ENCODE assay signal across 8 cellular contexts in the genomic region with DNA sequence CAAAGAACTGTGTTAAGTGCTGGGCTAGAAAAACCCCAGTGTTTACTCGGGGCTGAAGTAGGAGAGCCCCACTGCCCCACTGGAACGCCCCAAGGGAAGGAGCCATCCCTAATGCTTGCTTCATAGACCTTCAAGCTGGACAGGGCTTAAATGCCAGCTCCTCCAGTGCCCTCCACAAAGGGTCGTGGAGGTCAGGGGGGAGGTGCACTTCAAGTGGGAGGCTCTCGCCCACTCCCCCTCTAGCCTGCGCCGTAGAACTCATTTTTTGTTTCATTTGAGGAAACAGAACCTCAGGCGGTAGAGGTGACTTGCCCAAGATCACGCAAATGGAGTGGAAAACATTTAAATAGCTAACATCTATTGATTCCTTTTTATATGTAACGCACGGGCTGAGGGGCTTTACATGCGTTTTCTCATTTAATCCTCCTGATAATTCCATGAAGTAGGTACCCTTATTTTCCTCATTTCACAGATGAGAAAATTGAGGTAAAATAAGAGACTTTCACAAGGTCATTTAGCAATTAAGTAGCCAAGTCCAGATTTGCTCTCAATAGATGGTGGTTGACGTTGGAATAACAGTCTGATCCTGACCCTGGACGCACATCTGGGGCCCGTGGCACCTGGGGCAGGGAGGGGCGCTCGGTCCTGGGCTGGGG. TPM values are rescaled to one million over a fixed set of nuclear protein-coding genes. Genes with fewer than 3 reads are reported as not detected.
DNase-seq lines count a peak whose midpoint lies in the region; ATAC-seq, FAIRE-seq and TF ChIP-seq lines count a peak whose summit lies in the region.

No MANE protein-coding gene starts in this region.

- RAD21 ChIA-PET in HCT116 (lab: Charles Lee; ENCODE audit: low non-redundant PET in 1 of 2, low total read pairs in 2 of 2, uncharacterized antibody in 2 of 2, unreplicated experiment in 2 of 2) = no interaction called here
- RAD21 ChIA-PET in GM12878 (lab: Charles Lee; ENCODE audit: unreplicated experiment) = interaction anchor here (0.8 to 1.8 kb wide), 5 partner anchors 25 to 349 kb away, joined by 3 to 8 read pairs (median 3); no protein-coding TSS in a partner anchor

- TF ChIP-seq EP300 in GM12878 (IDR thresholded peaks at IDR 0.05; ENCODE audit: borderline replicate concordance in 1 of 2, control insufficient read depth in 1 of 2, low read depth in 2 of 2, low read length in 2 of 2) = no peak

- H2AFZ ChIP-seq in HCT116 (ENCODE audit: low read depth, low read length, poor library complexity, severe bottlenecking) = peak overlapping the region; percentile 78
- H2AFZ ChIP-seq in GM12878 (ENCODE audit: control insufficient read depth, low read depth, low read length) = peak overlapping the region; percentile 97

- ATAC-seq in HCT116 (no peak), GM12878 (peak; percentile 58), GM21786 (IDR thresholded peaks at IDR 0.05; ENCODE audit: unreplicated experiment) (no peak), GM18519 (IDR thresholded peaks at IDR 0.05; ENCODE audit: low FRiP score, unreplicated experiment) (no peak), HG02981 (IDR thresholded peaks at IDR 0.05; ENCODE audit: unreplicated experiment) (no peak)

- POLR2A ChIA-PET in A673 (lab: Charles Lee; ENCODE audit: low non-redundant PET) = no interaction called here
- POLR2A ChIA-PET in HCT116 (lab: Charles Lee) = interaction anchor here (0.7 kb wide), 1 partner anchor 37 kb away, joined by 3 read pairs; no protein-coding TSS in a partner anchor
- POLR2A ChIA-PET in GM12878 (lab: Charles Lee) = interaction anchor here (0.5 to 1.8 kb wide), 6 partner anchors 23 to 592 kb away, joined by 3 to 10 read pairs (median 3); no protein-coding TSS in a partner anchor

- H3K4me1 ChIP-seq in A673 (ENCODE audit: insufficient read depth, low read length, poor library complexity, severe bottlenecking) = peaks cover 4% of the 10 kb centered on the region
- peaks cover 5 to 25% of the 10 kb centered on the region in 2 experiments; a peak in 3 of 4 replicates for H3K4me1 ChIP-seq in HCT116 (ENCODE audit: control insufficient read depth in 1 of 2, insufficient read depth in 2 of 2, low read length in 2 of 2)
- H3K4me1 ChIP-seq in GM12878 (ENCODE audit: control insufficient read depth, insufficient read depth, low read length) = peaks cover 14% of the 10 kb centered on the region
- H3K4me1 ChIP-seq in mesodermal cell (ENCODE audit: control insufficient read depth, insufficient read depth, low read length, poor library complexity, severe bottlenecking) = no peaks in the 10 kb centered on the region

- H4K20me1 ChIP-seq in HCT116 (ENCODE audit: insufficient read depth) = peaks cover 3% of the 10 kb centered on the region; the same call in 1 of the 2 replicates
- no peaks in the 10 kb centered on the region for H4K20me1 ChIP-seq in GM12878 (ENCODE audit: control insufficient read depth, insufficient read depth)

- H3K4me2 ChIP-seq in HCT116 (ENCODE audit: low read length) (peak overlapping the region; percentile 90), GM12878 (ENCODE audit: control insufficient read depth, insufficient read depth) (peak overlapping the region; percentile 98)

- peaks cover 5% of the 10 kb centered on the region for H3K27me3 ChIP-seq in A673 (replicated peaks; ENCODE audit: insufficient read depth, low read depth, low read length, poor library complexity)
- no peaks in the 10 kb centered on the region for H3K27me3 ChIP-seq in HCT116 (ENCODE audit: insufficient read depth, low read length)
- no peaks in the 10 kb centered on the region for H3K27me3 ChIP-seq in GM12878 (replicated peaks in 1 of 2; ENCODE audit: control insufficient read depth in 2 of 2, insufficient read depth in 2 of 2, low read length in 1 of 2)

- CTCF ChIA-PET in A673 (lab: Charles Lee) (no interaction called here), HCT116 (lab: Charles Lee) (interaction anchor here (0.6 kb wide), 2 partner anchors 40 to 124 kb away, joined by 3 to 4 read pairs; no protein-coding TSS in a partner anchor), GM12878 (lab: Yijun Ruan, JAX) (interaction anchor here (0.8 to 2.2 kb wide), 5 partner anchors 11 to 144 kb away, joined by 3 to 13 read pairs (median 7); no protein-coding TSS in a partner anchor)

- SMC1A ChIA-PET in GM12878 (lab: Charles Lee; ENCODE audit: uncharacterized antibody, unreplicated experiment) = interaction anchor here (0.5 to 1.4 kb wide), 8 partner anchors 11 to 718 kb away, joined by 3 to 8 read pairs (median 4); no protein-coding TSS in a partner anchor

- H3K9me3 ChIP-seq in A673 (ENCODE audit: low read depth, low read length, poor library complexity, severe bottlenecking) (no peaks in the 10 kb centered on the region), HCT116 (ENCODE audit: control insufficient read depth in 1 of 2, insufficient read depth in 1 of 2, low read depth in 1 of 2, low read length in 2 of 2) (no peaks in the 10 kb centered on the region), GM12878 (replicated peaks; ENCODE audit: control insufficient read depth, insufficient read depth, low read length) (no peaks in the 10 kb centered on the region; the same call in 2 of the 3 replicates), mesodermal cell (ENCODE audit: control insufficient read depth, low read length) (no peaks in the 10 kb centered on the region)

- 1% methylated on average over 16 of the region's 16 CpGs for WGBS in GM12878 (ENCODE audit: insufficient coverage, insufficient replicate concordance, low lambda C conversion rate, missing lambda C conversion rate)
- 33 to 50% methylated on average over 8 to 14 of the region's 16 CpGs for WGBS in mesodermal cell (ENCODE audit: insufficient coverage in 2 of 2), 2 experiments

- H3K36me3 ChIP-seq in A673 (ENCODE audit: insufficient read depth, low read length, poor library complexity, severe bottlenecking) = no peaks in the 10 kb centered on the region
- H3K36me3 ChIP-seq in HCT116 (ENCODE audit: control insufficient read depth in 1 of 2, insufficient read depth in 2 of 2, low read length in 2 of 2) = no peaks in the 10 kb centered on the region; a peak in 1 of 4 replicates
- H3K36me3 ChIP-seq in GM12878 (ENCODE audit: control insufficient read depth in 2 of 2, insufficient read depth in 2 of 2, low read length in 1 of 2) = peaks cover 0 to 6% of the 10 kb centered on the region in 2 experiments; a peak in 2 of 4 replicates
- H3K36me3 ChIP-seq in mesodermal cell (ENCODE audit: control insufficient read depth, insufficient read depth, low read length) = peaks cover 6% of the 10 kb centered on the region

- TF ChIP-seq POLR2A in HCT116 (IDR thresholded peaks at IDR 0.05; ENCODE audit: borderline replicate concordance, extremely low read depth, insufficient read depth, insufficient read length) (no peak), GM12878 (IDR thresholded peaks at IDR 0.05; ENCODE audit: low read depth, low read length) (no peak)

- H3K9me2 ChIP-seq in HCT116 (ENCODE audit: insufficient read depth) = no peaks in the 10 kb centered on the region

- H3K79me2 ChIP-seq in HCT116 (ENCODE audit: insufficient read depth, low read length) (peaks cover 30% of the 10 kb centered on the region), GM12878 (ENCODE audit: control insufficient read depth, insufficient read depth, low read length) (peaks cover 38% of the 10 kb centered on the region)

- DNase-seq in A673 (ENCODE audit: low spot score) (no peak), HCT116 (ENCODE audit: low read depth, low spot score) (no peak), GM12878 (ENCODE audit: low read depth, low spot score) (peak; percentile 17), cerebellar cortex (ENCODE audit: low spot score) (no peak)

- TF ChIP-seq CTCF in A673 (conservative IDR thresholded peaks at IDR 0.05; ENCODE audit: low read depth, low read length) = no peak
- no peak for TF ChIP-seq CTCF in HCT116 (IDR thresholded peaks at IDR 0.05 in 2 of 3, conservative IDR thresholded peaks at IDR 0.05 in 1 of 3; ENCODE audit: borderline replicate concordance in 1 of 3, insufficient read depth in 1 of 3, low read depth in 2 of 3, low read length in 2 of 3)
- TF ChIP-seq CTCF in GM12878 (IDR thresholded peaks at IDR 0.05 in 2 of 3, conservative IDR thresholded peaks at IDR 0.05 in 1 of 3; ENCODE audit: control insufficient read depth in 2 of 3, extremely low read depth in 1 of 3, insufficient read depth in 1 of 3, low read depth in 3 of 3, low read length in 3 of 3) = no peak

- in situ Hi-C loops in GM12878 (cut with MboI) = no loop called here

- H3K27ac ChIP-seq in A673 (ENCODE audit: low read depth, low read length, poor library complexity, severe bottlenecking) (no peak overlapping the region), HCT116 (ENCODE audit: low read depth, low read length) (no peak overlapping the region; the same call in 1 of the 2 replicates), GM12878 (ENCODE audit: control insufficient read depth, insufficient read depth) (peak overlapping the region; percentile 80), mesodermal cell (ENCODE audit: low read depth, low read length, severe bottlenecking) (no peak overlapping the region)

- H3K4me3 ChIP-seq in A673 (ENCODE audit: low read depth, low read length, poor library complexity, severe bottlenecking) (peak overlapping the region; percentile 67), HCT116 (replicated peaks in 1 of 2; ENCODE audit: low read depth in 1 of 2, low read length in 2 of 2) (peak overlapping the region; percentile 82 to 86), GM12878 (peak overlapping the region; percentile 97), mesodermal cell (ENCODE audit: extremely low read depth, insufficient read depth, low read length, poor library complexity, severe bottlenecking) (peak overlapping the region; percentile 69)

- no peak for FAIRE-seq in GM12878 (lab: Jason Lieb, UNC)

- TF ChIP-seq RAD21 in HCT116 (IDR thresholded peaks at IDR 0.05; ENCODE audit: low read depth) (no peak), GM12878 (IDR thresholded peaks at IDR 0.05; ENCODE audit: insufficient read depth, low read depth, low read length) (no peak)

- H3K9ac ChIP-seq in HCT116 (ENCODE audit: low read length) (peak overlapping the region; percentile 72), GM12878 (ENCODE audit: control insufficient read depth, insufficient read depth, low read length) (peak overlapping the region; percentile 65)

- intact Hi-C loops in A673 (cut with micrococcal nuclease; ENCODE audit: unreplicated experiment) (no loop called here), HCT116 (cut with micrococcal nuclease) (loop anchor here (2.0 kb wide), 2 partner anchors 40 to 124 kb away; a partner anchor contains a TSS), GM12878 (cut with micrococcal nuclease; ENCODE audit: unreplicated experiment) (loop anchor here (5.0 to 10.0 kb wide), 2 partner anchors 39 to 328 kb away; no protein-coding TSS in a partner anchor)

- BruUV-seq in A673 (replicated peaks; lab: Mats Ljungman, UMichigan) (no TSS peak), HCT116 (replicated peaks; lab: Mats Ljungman, UMichigan) (no TSS peak), GM12878 (replicated peaks; lab: Mats Ljungman, UMichigan) (TSS peak; percentile 73)

RNA-seq across cellular contexts. Expression of a gene that starts 0.5 kb away (rescaled TPM):
- total RNA-seq in A673 (2021) (9.8 and 10.3 TPM in 2 replicates), HCT116 (2021; ENCODE audit: unreplicated experiment) (21.8 TPM), GM12878 (2014; rRNA removed) (20.1 and 27.0 TPM in 2 replicates), GM12878 (2014; rRNA removed; fragmentation: Illumina TruSeq; extraction: Trizol) (20.8 and 21.4 TPM in 2 replicates), GM12878 (2021) (18.1 and 20.0 TPM in 2 replicates)
- 8.0 and 12.8 TPM in 2 replicates for polyA plus RNA-seq in HCT116 (2012)
- 70.6 and 79.9 TPM in 2 replicates for total RNA-seq in GM12878 (2013; cell fraction: nucleolus; rRNA removed)
- 6.5 TPM for polyA plus RNA-seq in GM12878 (2011; ENCODE audit: low read depth)
- polyA plus RNA-seq in GM12878 (2011; rRNA removed) (34.2 and 43.4 TPM in 2 replicates), GM12878 (2014; fragmentation: Illumina TruSeq; extraction: Trizol) (21.5 and 24.5 TPM in 2 replicates), GM12878 (2014; fragmentation: Nextera tagmentation; extraction: Ambion mirVana) (1 to 10 TPM; 8.5 to 9.6 TPM), GM12878 (2014; rRNA removed) (17.4 and 18.5 TPM in 2 replicates), GM12878 (2016; fragmentation: Nextera tagmentation; extraction: Ambion mirVana) (10 to 100 TPM; 23.3 to 26.3 TPM)
- 13.0 and 14.7 TPM in 2 replicates for polyA plus RNA-seq in GM12878 (2011; cell fraction: cytosol; rRNA removed)
- polyA plus RNA-seq in GM12878 (2011; cell fraction: nucleus; rRNA removed) = 41.4 and 42.2 TPM in 2 replicates
- 7.9 and 11.4 TPM in 2 replicates for polyA plus RNA-seq in GM12878 (2012)
- polyA minus RNA-seq in GM12878 (2011; rRNA and poly(A)+ RNA removed) = 29.3 and 41.0 TPM in 2 replicates
- 7.8 and 10.6 TPM in 2 replicates for polyA minus RNA-seq in GM12878 (2011; cell fraction: cytosol; rRNA and poly(A)+ RNA removed)
- polyA minus RNA-seq in GM12878 (2011; cell fraction: nucleus; rRNA and poly(A)+ RNA removed) = 27.0 and 43.6 TPM in 2 replicates
- 15.2 TPM for polyA plus RNA-seq in mesodermal cell (2013, experiment 1 of 2)
- polyA plus RNA-seq in mesodermal cell (2013, experiment 2 of 2) = 13.0 TPM

RNA-seq across cellular contexts. Expression of a gene that starts 55.9 kb away (rescaled TPM):
- total RNA-seq in A673 (2021) (not detected in 2 replicates), HCT116 (2021; ENCODE audit: unreplicated experiment) (not detected), GM12878 (2014; rRNA removed) (0.11 TPM in 1 of 2 replicates, not detected in the other), GM12878 (2014; rRNA removed; fragmentation: Illumina TruSeq; extraction: Trizol) (not detected in 2 replicates), GM12878 (2021) (not detected in 2 replicates)
- polyA plus RNA-seq in HCT116 (2012) = not detected in 2 replicates
- not detected in 2 replicates for total RNA-seq in GM12878 (2013; cell fraction: nucleolus; rRNA removed)
- not detected for polyA plus RNA-seq in GM12878 (2011; ENCODE audit: low read depth)
- polyA plus RNA-seq in GM12878 (2011; rRNA removed) (0.03 TPM in 1 of 2 replicates, not detected in the other), GM12878 (2014; fragmentation: Illumina TruSeq; extraction: Trizol) (not detected in 2 replicates), GM12878 (2014; fragmentation: Nextera tagmentation; extraction: Ambion mirVana) (not detected), GM12878 (2014; rRNA removed) (not detected in 2 replicates), GM12878 (2016; fragmentation: Nextera tagmentation; extraction: Ambion mirVana) (not detected)
- polyA plus RNA-seq in GM12878 (2011; cell fraction: cytosol; rRNA removed) = not detected in 2 replicates
- polyA plus RNA-seq in GM12878 (2011; cell fraction: nucleus; rRNA removed) = not detected in 2 replicates
- polyA plus RNA-seq in GM12878 (2012) = not detected in 2 replicates
- polyA minus RNA-seq in GM12878 (2011; rRNA and poly(A)+ RNA removed) = not detected in 2 replicates
- polyA minus RNA-seq in GM12878 (2011; cell fraction: cytosol; rRNA and poly(A)+ RNA removed) = not detected in 2 replicates
- not detected in 2 replicates for polyA minus RNA-seq in GM12878 (2011; cell fraction: nucleus; rRNA and poly(A)+ RNA removed)
- polyA plus RNA-seq in mesodermal cell (2013, experiment 1 of 2) = not detected
- not detected for polyA plus RNA-seq in mesodermal cell (2013, experiment 2 of 2)
